9 cellular contexts compared by ENCODE assay signal in genomic region chr12:75635606-75636444, GRCh38.
A peak's percentile ranks its signal among the peaks of the same experiment; 100 is the strongest.
DNase-seq lines count a peak whose midpoint lies in the region; ATAC-seq, FAIRE-seq and TF ChIP-seq lines count a peak whose summit lies in the region.
"Had no signal": no experiment of that assay in that cellular context is flagged by ENCODE, and none has a peak within 500 bp of the region (broad histone marks: within the 10 kb centered on the region; RNA-seq: fewer than 3 reads in every experiment).

No MANE protein-coding gene starts in this region.

- no peaks in the 10 kb centered on the region for H3K27me3 ChIP-seq in MG63
- no peaks in the 10 kb centered on the region for H3K27me3 ChIP-seq in colonic mucosa

- no peak for TF ChIP-seq POLR2A in A549 (IDR thresholded peaks at IDR 0.05; ENCODE audit: low read length)

- H3K4me3 ChIP-seq in A549 = no peak overlapping the region
- no peak overlapping the region for H3K4me3 ChIP-seq in MG63
- no peak overlapping the region for H3K4me3 ChIP-seq in colonic mucosa

- WGBS in A549 (ENCODE audit: missing lambda C conversion rate) = 34% methylated on average over 6 of the region's 6 CpGs

- TF ChIP-seq EP300 in A549 (IDR thresholded peaks at IDR 0.05) = peak; percentile 28 to 82; a peak in 3 of 5 replicates

- TF ChIP-seq CTCF in A549 (IDR thresholded peaks at IDR 0.05) = no peak
- TF ChIP-seq CTCF in colonic mucosa (IDR thresholded peaks at IDR 0.05) = no peak

- ATAC-seq in A549 = peak; percentile 94 to 95
- ATAC-seq in GM19351 (IDR thresholded peaks at IDR 0.05; ENCODE audit: unreplicated experiment) = peak; percentile 87
- ATAC-seq in HG03571 (IDR thresholded peaks at IDR 0.05; ENCODE audit: unreplicated experiment) = no peak

- CTCF ChIA-PET in A549 (lab: Yijun Ruan, JAX) = no interaction called here

- peak overlapping the region; percentile 44 to 73 for H3K27ac ChIP-seq in A549
- no peak overlapping the region for H3K27ac ChIP-seq in colonic mucosa
- H3K27ac ChIP-seq: VCaP had no signal

- peak overlapping the region; percentile 62 for H3K4me2 ChIP-seq in A549

- DNase-seq in A549 (ENCODE audit: low read depth in 1 of 2, low spot score in 1 of 2) (peak; percentile 40 to 80), MG63 (peak; percentile 48), dedifferentiated amniotic fluid mesenchymal stem cell (ENCODE audit: extremely low spot score) (peak; percentile 36), globus pallidus (ENCODE audit: low spot score) (no peak), DMS153 (lab: John Stamatoyannopoulos, UW) (no peak), colonic mucosa (no peak)

- no peak overlapping the region for H3K9ac ChIP-seq in colonic mucosa (ENCODE audit: low read depth in 2 of 2, low read length in 2 of 2)

- H3K9me3 ChIP-seq in A549 (no peaks in the 10 kb centered on the region), MG63 (no peaks in the 10 kb centered on the region), colonic mucosa (no peaks in the 10 kb centered on the region)

- POLR2A ChIA-PET in A549 (lab: Yijun Ruan, JAX) = interaction anchor here (0.6 kb wide), 1 partner anchor 389 kb away, joined by 3 read pairs; no protein-coding TSS in a partner anchor

- peak; percentile 83 for FAIRE-seq in A549 (lab: Jason Lieb, UNC)

- H3K4me1 ChIP-seq in A549 = peaks cover 26% of the 10 kb centered on the region
- H3K4me1 ChIP-seq in colonic mucosa = no peaks in the 10 kb centered on the region

- H3K36me3 ChIP-seq in MG63 = no peaks in the 10 kb centered on the region
- no peaks in the 10 kb centered on the region for H3K36me3 ChIP-seq in colonic mucosa

- intact Hi-C loops in colonic mucosa (cut with DNase I) = no loop called here

- TF ChIP-seq RAD21 in A549 (conservative IDR thresholded peaks at IDR 0.05 in 1 of 2, IDR thresholded peaks at IDR 0.05 in 1 of 2) = peak in 1 of 2 experiments; percentile 23; a peak in 1 of 5 replicates

TF ChIP-seq in A549, 52 proteins besides CTCF, POLR2A, EP300 and RAD21:
- TF ChIP-seq EHMT2 (IDR thresholded peaks at IDR 0.05; ENCODE audit: low read depth) = no peak
- 0 out of 3 replicates have a peak, but pooled peaks have one; percentile 44 for TF ChIP-seq BCL3 (IDR thresholded peaks at IDR 0.05)
- TF ChIP-seq JUN (IDR thresholded peaks at IDR 0.05) = peak in 1 of 2 experiments; percentile 49; a peak in 1 of 5 replicates
- no peak for TF ChIP-seq ZNF302 (CRISPR knock-in tag; IDR thresholded peaks at IDR 0.05)
- TF ChIP-seq ESRRA (IDR thresholded peaks at IDR 0.05; ENCODE audit: borderline replicate concordance, low read length) = no peak
- TF ChIP-seq KDM1A (IDR thresholded peaks at IDR 0.05; ENCODE audit: low read depth) = no peak
- no peak for TF ChIP-seq MAFK (IDR thresholded peaks at IDR 0.05; ENCODE audit: partially characterized antibody)
- TF ChIP-seq HES2 (IDR thresholded peaks at IDR 0.05) = no peak
- peak; percentile 65 for TF ChIP-seq GATA3 (IDR thresholded peaks at IDR 0.05; ENCODE audit: borderline replicate concordance)
- peak; percentile 67 for TF ChIP-seq JUNB (IDR thresholded peaks at IDR 0.05)
- TF ChIP-seq HOXA7 (CRISPR knock-in tag; IDR thresholded peaks at IDR 0.05) = no peak
- TF ChIP-seq HMGXB4 (CRISPR knock-in tag; IDR thresholded peaks at IDR 0.05; ENCODE audit: borderline replicate concordance) = no peak
- 0 out of 2 replicates have a peak, but pooled peaks have one; percentile 18 for TF ChIP-seq FOSL2 (IDR thresholded peaks at IDR 0.05)
- TF ChIP-seq FOSL2 (CRISPR knock-in tag; IDR thresholded peaks at IDR 0.05) = peak; percentile 21
- no peak for TF ChIP-seq HOXB13 (CRISPR knock-in tag; IDR thresholded peaks at IDR 0.05; ENCODE audit: low read depth)
- peak; percentile 21; the same call in 1 of the 3 replicates for TF ChIP-seq SMC3 (IDR thresholded peaks at IDR 0.05)
- TF ChIP-seq ZFP36 (IDR thresholded peaks at IDR 0.05; ENCODE audit: borderline replicate concordance, partially characterized antibody) = no peak
- no peak for TF ChIP-seq MAZ (IDR thresholded peaks at IDR 0.05; ENCODE audit: borderline replicate concordance, low read depth, low read length)

Comparison
In these comparisons a context has a peak if more than half of its experiments do, and no peak if none do; other contexts are left out.
1. DNase-seq: peak in A549 (2 of 2), MG63 (single experiment) and dedifferentiated amniotic fluid mesenchymal stem cell (single experiment); none in globus pallidus (single experiment), DMS153 (single experiment) and colonic mucosa (single experiment).